ENCODE assay signal across 25 cellular contexts in the genomic region with DNA sequence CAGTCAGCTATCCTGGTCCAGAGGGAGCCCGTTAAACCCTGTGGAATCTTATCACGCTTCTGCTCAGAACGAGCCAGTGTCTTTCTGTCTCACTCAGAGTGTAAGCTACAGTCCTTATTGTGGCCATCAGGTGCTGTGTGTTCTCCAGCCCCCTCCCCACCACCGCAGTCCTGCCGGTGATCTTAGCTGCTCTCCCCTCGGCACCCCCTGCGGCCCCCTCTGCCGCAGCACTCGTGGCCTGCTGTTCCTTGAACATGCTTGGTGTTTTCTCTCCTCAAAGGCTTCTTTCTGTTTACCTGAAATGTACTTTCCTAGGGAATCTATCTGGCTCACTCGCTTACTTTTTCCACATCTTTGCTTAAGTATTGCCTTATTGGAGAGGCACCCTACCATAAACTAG. TPM values are rescaled to one million over a fixed set of nuclear protein-coding genes. Genes with fewer than 3 reads are reported as not detected.
"Had no signal": no experiment of that assay in that cellular context is flagged by ENCODE, and none has a peak within 500 bp of the region (broad histone marks: within the 10 kb centered on the region; RNA-seq: fewer than 3 reads in every experiment).

No MANE protein-coding gene starts in this region.

- H3K4me3 Mint-ChIP-seq: activated CD4-positive, alpha-beta memory T cell treated with anti-CD3 and anti-CD28 coated beads, Interleukin-2, amount 10 ng/mL, durations not matched to agents 7 days and 5 days; activated CD4-positive, alpha-beta T cell treated with anti-CD3 and anti-CD28 coated beads, Interleukin-2, amount 10 ng/mL, durations not matched to agents 7 days and 5 days; activated naive CD8-positive, alpha-beta T cell treated with anti-CD3 and anti-CD28 coated beads, Interleukin-2, amount 10 ng/mL, durations not matched to agents 7 days and 5 days; activated T-cell treated with anti-CD3 and anti-CD28 coated beads, Interleukin-2, amount 50 U/mL, for 4 hours; activated T-helper 17 cell treated with anti-CD3 and anti-CD28 coated beads, Interleukin-2, amount 50 U/mL, for 72 hours; central memory CD8-positive, alpha-beta T cell; dendritic cell treated with granulocyte-macrophage colony-stimulating factor and Interleukin-4, amounts not matched to agents 40 ng/mL and 50 ng/mL, for 4 days had no signal

- H3K4me1 ChIP-seq: ascending aorta, esophagus muscularis mucosa, foreskin keratinocyte had no signal

- H3K27ac Mint-ChIP-seq: activated CD4-positive, alpha-beta memory T cell treated with anti-CD3 and anti-CD28 coated beads, Interleukin-2, amount 10 ng/mL, durations not matched to agents 7 days and 5 days; activated CD4-positive, alpha-beta T cell treated with anti-CD3 and anti-CD28 coated beads, Interleukin-2, amount 10 ng/mL, durations not matched to agents 7 days and 5 days; activated naive CD8-positive, alpha-beta T cell treated with anti-CD3 and anti-CD28 coated beads, Interleukin-2, amount 10 ng/mL, durations not matched to agents 7 days and 5 days; activated T-helper 17 cell treated with anti-CD3 and anti-CD28 coated beads, Interleukin-2, amount 50 U/mL, for 72 hours; dendritic cell treated with granulocyte-macrophage colony-stimulating factor and Interleukin-4, amounts not matched to agents 40 ng/mL and 50 ng/mL, for 4 days had no signal

- H3K27me3 Mint-ChIP-seq: activated CD4-positive, alpha-beta memory T cell treated with anti-CD3 and anti-CD28 coated beads, Interleukin-2, amount 10 ng/mL, durations not matched to agents 7 days and 5 days; activated CD4-positive, alpha-beta T cell treated with anti-CD3 and anti-CD28 coated beads, Interleukin-2, amount 10 ng/mL, durations not matched to agents 7 days and 5 days; activated naive CD8-positive, alpha-beta T cell treated with anti-CD3 and anti-CD28 coated beads, Interleukin-2, amount 10 ng/mL, durations not matched to agents 7 days and 5 days; activated T-helper 17 cell treated with anti-CD3 and anti-CD28 coated beads, Interleukin-2, amount 50 U/mL, for 72 hours; central memory CD8-positive, alpha-beta T cell; dendritic cell treated with granulocyte-macrophage colony-stimulating factor and Interleukin-4, amounts not matched to agents 40 ng/mL and 50 ng/mL, for 4 days; effector memory CD8-positive, alpha-beta T cell had no signal

- H3K9me3 Mint-ChIP-seq: activated CD4-positive, alpha-beta memory T cell treated with anti-CD3 and anti-CD28 coated beads, Interleukin-2, amount 10 ng/mL, durations not matched to agents 7 days and 5 days; activated CD4-positive, alpha-beta T cell treated with anti-CD3 and anti-CD28 coated beads, Interleukin-2, amount 10 ng/mL, durations not matched to agents 7 days and 5 days; activated T-cell treated with anti-CD3 and anti-CD28 coated beads, Interleukin-2, amount 50 U/mL, for 4 hours; activated T-helper 17 cell treated with anti-CD3 and anti-CD28 coated beads, Interleukin-2, amount 50 U/mL, for 72 hours; central memory CD8-positive, alpha-beta T cell; dendritic cell treated with granulocyte-macrophage colony-stimulating factor and Interleukin-4, amounts not matched to agents 40 ng/mL and 50 ng/mL, for 4 days; effector memory CD8-positive, alpha-beta T cell had no signal

- H3K4me1 Mint-ChIP-seq: activated CD4-positive, alpha-beta memory T cell treated with anti-CD3 and anti-CD28 coated beads, Interleukin-2, amount 10 ng/mL, durations not matched to agents 7 days and 5 days; activated CD4-positive, alpha-beta T cell treated with anti-CD3 and anti-CD28 coated beads, Interleukin-2, amount 10 ng/mL, durations not matched to agents 7 days and 5 days; activated naive CD8-positive, alpha-beta T cell treated with anti-CD3 and anti-CD28 coated beads, Interleukin-2, amount 10 ng/mL, durations not matched to agents 7 days and 5 days; activated T-helper 17 cell treated with anti-CD3 and anti-CD28 coated beads, Interleukin-2, amount 50 U/mL, for 72 hours; central memory CD8-positive, alpha-beta T cell had no signal

- ATAC-seq: activated naive CD4-positive, alpha-beta T cell treated with anti-CD3 and anti-CD28 coated beads, Interleukin-2, amount 50 U/mL, for 72 hours; activated T-cell treated with anti-CD3 and anti-CD28 coated beads, Interleukin-2, amount 50 U/mL, for 4 hours; activated T-helper 17 cell treated with anti-CD3 and anti-CD28 coated beads, Interleukin-2, amount 50 U/mL, for 72 hours; effector memory CD8-positive, alpha-beta T cell; foreskin keratinocyte; gastrocnemius medialis had no signal

- H3K9me3 ChIP-seq: ascending aorta, esophagus muscularis mucosa, gastrocnemius medialis had no signal

- DNase-seq: activated CD4-positive, alpha-beta memory T cell treated with anti-CD3 and anti-CD28 coated beads, Interleukin-2, amount 10 ng/mL, durations not matched to agents 7 days and 5 days; activated CD4-positive, alpha-beta T cell treated with anti-CD3 and anti-CD28 coated beads for 1 hour; activated CD4-positive, alpha-beta T cell treated with anti-CD3 and anti-CD28 coated beads for 4 hours; activated CD4-positive, alpha-beta T cell treated with anti-CD3 and anti-CD28 coated beads, Interleukin-2, amount 10 ng/mL, durations not matched to agents 7 days and 5 days; activated CD4-positive, alpha-beta T cell treated with anti-CD3 and anti-CD28 coated beads, Interleukin-2, amount 50 U/mL, for 4 hours; activated CD8-positive, alpha-beta memory T cell treated with anti-CD3 and anti-CD28 coated beads for 24 hours; activated effector memory CD4-positive, alpha-beta T cell treated with Interleukin-2 at 50 U/mL for 16 hours; activated gamma-delta T cell treated with Interleukin-2 at 50 U/mL for 16 hours; activated naive CD4-positive, alpha-beta T cell treated with Interleukin-2 at 50 U/mL for 16 hours; activated naive CD8-positive, alpha-beta T cell treated with anti-CD3 and anti-CD28 coated beads, Interleukin-2, amount 10 ng/mL, durations not matched to agents 7 days and 5 days; activated T-cell treated with anti-CD3 and anti-CD28 coated beads, Interleukin-2, amount 50 U/mL, for 4 hours; brain microvascular endothelial cell; effector memory CD8-positive, alpha-beta T cell; erythroblast; foreskin keratinocyte; gastrocnemius medialis; T-helper 2 cell had no signal

- H3K27ac ChIP-seq: ascending aorta, brain microvascular endothelial cell, coronary artery, esophagus muscularis mucosa, foreskin keratinocyte, gastrocnemius medialis had no signal

- H3K27me3 ChIP-seq: ascending aorta, brain microvascular endothelial cell, dorsolateral prefrontal cortex, esophagus muscularis mucosa, foreskin keratinocyte, gastrocnemius medialis had no signal

- H3K4me3 ChIP-seq: ascending aorta, coronary artery, gastrocnemius medialis had no signal

RNA-seq across cellular contexts. Expression of a gene that starts 38.2 kb away (rescaled TPM):
- total RNA-seq: ascending aorta had no signal
- polyA plus RNA-seq: foreskin keratinocyte had no signal
